In genomic region chr12:118237908-118238307, GRCh38 we compare ENCODE assay signal across 12 cellular contexts.
A peak's percentile ranks its signal among the peaks of the same experiment; 100 is the strongest.
DNase-seq lines count a peak whose midpoint lies in the region; TF ChIP-seq lines count a peak whose summit lies in the region.
"Had no signal": no experiment of that assay in that cellular context is flagged by ENCODE, and none has a peak within 500 bp of the region (broad histone marks: within the 10 kb centered on the region; RNA-seq: fewer than 3 reads in every experiment).

No MANE protein-coding gene starts in this region.

- H2AFZ ChIP-seq in osteoblast (ENCODE audit: low read length), result no peak overlapping the region
- H2AFZ ChIP-seq: neural progenitor cell had no signal

- H3K36me3 Mint-ChIP-seq in dendritic cell treated with granulocyte-macrophage colony-stimulating factor and Interleukin-4, amounts not matched to agents 40 ng/mL and 50 ng/mL, for 4 days (ENCODE audit: low read depth), result peaks cover 57% of the 10 kb centered on the region
- H3K36me3 Mint-ChIP-seq in chondrocyte (ENCODE audit: low read depth), result peaks cover 1% of the 10 kb centered on the region
- H3K36me3 Mint-ChIP-seq: neural progenitor cell had no signal

- no peaks in the 10 kb centered on the region for H3K27me3 Mint-ChIP-seq in dendritic cell treated with granulocyte-macrophage colony-stimulating factor and Interleukin-4, amounts not matched to agents 40 ng/mL and 50 ng/mL, for 4 days
- H3K27me3 Mint-ChIP-seq in chondrocyte (ENCODE audit: low read depth), result no peaks in the 10 kb centered on the region

- H3K27me3 ChIP-seq in osteoblast (ENCODE audit: insufficient read depth, low read length), result no peaks in the 10 kb centered on the region
- H3K27me3 ChIP-seq: neural progenitor cell, testis had no signal

- peak overlapping the region; percentile 81 for H3K27ac Mint-ChIP-seq in dendritic cell treated with granulocyte-macrophage colony-stimulating factor and Interleukin-4, amounts not matched to agents 40 ng/mL and 50 ng/mL, for 4 days
- H3K27ac Mint-ChIP-seq in chondrocyte (ENCODE audit: unreplicated experiment), result no peak overlapping the region
- H3K27ac Mint-ChIP-seq: neural progenitor cell had no signal

- H3K4me1 ChIP-seq in osteoblast (ENCODE audit: insufficient read depth, low read length), result peaks cover 9% of the 10 kb centered on the region
- H3K4me1 ChIP-seq: neural progenitor cell, testis had no signal

- H3K4me2 ChIP-seq in osteoblast (ENCODE audit: insufficient read depth, low read length), result no peak overlapping the region
- H3K4me2 ChIP-seq: neural progenitor cell had no signal

- peaks cover 11% of the 10 kb centered on the region for H3K36me3 ChIP-seq in osteoblast (ENCODE audit: insufficient read depth, low read length)
- H3K36me3 ChIP-seq: neural progenitor cell had no signal

- H3K4me3 Mint-ChIP-seq in dendritic cell treated with granulocyte-macrophage colony-stimulating factor and Interleukin-4, amounts not matched to agents 40 ng/mL and 50 ng/mL, for 4 days, result no peak overlapping the region
- H3K4me3 Mint-ChIP-seq in chondrocyte (ENCODE audit: unreplicated experiment), result no peak overlapping the region
- H3K4me3 Mint-ChIP-seq: neural progenitor cell had no signal

- H3K4me1 Mint-ChIP-seq in dendritic cell treated with granulocyte-macrophage colony-stimulating factor and Interleukin-4, amounts not matched to agents 40 ng/mL and 50 ng/mL, for 4 days (ENCODE audit: low read depth), result peaks cover 30% of the 10 kb centered on the region
- H3K4me1 Mint-ChIP-seq in chondrocyte (ENCODE audit: low read depth), result no peaks in the 10 kb centered on the region
- H3K4me1 Mint-ChIP-seq: neural progenitor cell had no signal

- TF ChIP-seq CTCF in osteoblast (IDR thresholded peaks at IDR 0.05; ENCODE audit: extremely low read depth, low read depth, low read length) (no peak), chondrocyte (IDR thresholded peaks at IDR 0.05) (no peak)

- intact Hi-C loops in dendritic cell treated with granulocyte-macrophage colony-stimulating factor and Interleukin-4, amounts not matched to agents 40 ng/mL and 50 ng/mL, for 4 days (cut with micrococcal nuclease), result loop anchor here (5.0 kb wide), 3 partner anchors 71 to 139 kb away; partner anchors contain the start of gene SUDS3

- no peak overlapping the region for H3K4me3 ChIP-seq in osteoblast (ENCODE audit: insufficient read depth, low read length)
- H3K4me3 ChIP-seq: neural progenitor cell, testis had no signal

- no peaks in the 10 kb centered on the region for H3K9me3 Mint-ChIP-seq in dendritic cell treated with granulocyte-macrophage colony-stimulating factor and Interleukin-4, amounts not matched to agents 40 ng/mL and 50 ng/mL, for 4 days
- no peaks in the 10 kb centered on the region for H3K9me3 Mint-ChIP-seq in chondrocyte (ENCODE audit: low read depth)
- H3K9me3 Mint-ChIP-seq: neural progenitor cell had no signal

- H3K27ac ChIP-seq in osteoblast (ENCODE audit: low read depth, low read length), result peak overlapping the region; percentile 30
- H3K27ac ChIP-seq in caudate nucleus (ENCODE audit: low read depth, low read length), result no peak overlapping the region
- H3K27ac ChIP-seq: neural progenitor cell, testis had no signal

- no peaks in the 10 kb centered on the region for H3K9me3 ChIP-seq in osteoblast (ENCODE audit: low read depth, low read length)
- H3K9me3 ChIP-seq: testis had no signal

- no peaks in the 10 kb centered on the region for H4K20me1 ChIP-seq in osteoblast (ENCODE audit: insufficient read depth, low read length)

- DNase-seq in Daoy (ENCODE audit: low read depth) (peak; percentile 47), LHCN-M2 (ENCODE audit: low read depth) (peak; percentile 16), osteoblast (ENCODE audit: insufficient read length, low spot score, missing footprints) (no peak), NCI-H1092 treated with DMSO at 0.1 percent for 48 hours (lab: John Stamatoyannopoulos, UW) (no peak), caudate nucleus (lab: John Stamatoyannopoulos, UW) (no peak), chondrocyte (ENCODE audit: low spot score) (no peak)
- DNase-seq: activated T-cell treated with anti-CD3 and anti-CD28 coated beads, Interleukin-2, amount 50 U/mL, for 1 hour; NCI-H69; stimulated activated CD4-positive, alpha-beta T cell treated with anti-CD3 and anti-CD28 coated beads, Interleukin-2, amount 100 ng/mL, for 24 hours; testis had no signal

- no peaks in the 10 kb centered on the region for H3K79me2 ChIP-seq in osteoblast (ENCODE audit: insufficient read depth, low read length)

Comparison
In these comparisons a context has a peak if more than half of its experiments do, and no peak if none do; other contexts are left out.
1. DNase-seq: peak in Daoy (single experiment) and LHCN-M2 (single experiment); none in osteoblast (single experiment), NCI-H1092 treated with DMSO at 0.1 percent for 48 hours (single experiment), caudate nucleus (0 of 61) and chondrocyte (single experiment).